Comparison of ENCODE assay signal across 9 cellular contexts in genomic region chrX:119784747-119785446, GRCh38. TPM values are rescaled to one million over a fixed set of nuclear protein-coding genes. Genes with fewer than 3 reads are reported as not detected.
DNase-seq lines count a peak whose midpoint lies in the region; ATAC-seq and TF ChIP-seq lines count a peak whose summit lies in the region.
"Had no signal": no experiment of that assay in that cellular context is flagged by ENCODE, and none has a peak within 500 bp of the region (broad histone marks: within the 10 kb centered on the region; RNA-seq: fewer than 3 reads in every experiment).

No MANE protein-coding gene starts in this region.

- H3K36me3 ChIP-seq in breast epithelium (no peaks in the 10 kb centered on the region), MM.1S (replicated peaks; ENCODE audit: insufficient read depth, low read length) (peaks cover 9% of the 10 kb centered on the region; the same call in 1 of the 2 replicates)

- no peak overlapping the region for H3K9ac ChIP-seq in MM.1S (ENCODE audit: low read length)

- peaks cover 31% of the 10 kb centered on the region for H4K20me1 ChIP-seq in MM.1S (ENCODE audit: insufficient read depth, low read length)

- no peaks in the 10 kb centered on the region for H3K9me3 Mint-ChIP-seq in MCF 10A (ENCODE audit: unreplicated experiment)
- no peaks in the 10 kb centered on the region for H3K9me3 Mint-ChIP-seq in endothelial cell (ENCODE audit: unreplicated experiment)

- H3K4me3 Mint-ChIP-seq in MCF 10A (ENCODE audit: unreplicated experiment) (no peak overlapping the region), endothelial cell (ENCODE audit: unreplicated experiment) (no peak overlapping the region)

- intact Hi-C loops in MCF 10A (cut with micrococcal nuclease) (no loop called here), breast epithelium (cut with DNase I; ENCODE audit: low total_unique reads) (no loop called here)

- H3K27me3 ChIP-seq in breast epithelium (no peaks in the 10 kb centered on the region), MM.1S (replicated peaks; ENCODE audit: insufficient read depth, low read length) (no peaks in the 10 kb centered on the region)

- H3K9me3 ChIP-seq in breast epithelium, result no peaks in the 10 kb centered on the region
- no peaks in the 10 kb centered on the region for H3K9me3 ChIP-seq in MM.1S (replicated peaks; ENCODE audit: insufficient read depth, low read length)

- peaks cover 56% of the 10 kb centered on the region for H3K79me2 ChIP-seq in MM.1S (ENCODE audit: low read length)

- no peaks in the 10 kb centered on the region for H3K9me2 ChIP-seq in MM.1S (replicated peaks; ENCODE audit: insufficient read depth, low read length)

- no peak for ATAC-seq in GM21526 (IDR thresholded peaks at IDR 0.05; ENCODE audit: low FRiP score, unreplicated experiment)

- H3K4me1 Mint-ChIP-seq in MCF 10A (ENCODE audit: insufficient read depth, unreplicated experiment) (no peaks in the 10 kb centered on the region), endothelial cell (ENCODE audit: unreplicated experiment) (peaks cover 10% of the 10 kb centered on the region)

- no peak overlapping the region for H3K4me3 ChIP-seq in breast epithelium
- H3K4me3 ChIP-seq in MM.1S (ENCODE audit: low read length), result no peak overlapping the region

- H2AFZ ChIP-seq in MM.1S (ENCODE audit: low read length), result no peak overlapping the region

- no peaks in the 10 kb centered on the region for H3K4me1 ChIP-seq in breast epithelium
- no peaks in the 10 kb centered on the region for H3K4me1 ChIP-seq in MM.1S (ENCODE audit: low read length)

- H3K27me3 Mint-ChIP-seq in MCF 10A (ENCODE audit: insufficient read depth, unreplicated experiment), result no peaks in the 10 kb centered on the region
- no peaks in the 10 kb centered on the region for H3K27me3 Mint-ChIP-seq in endothelial cell (ENCODE audit: unreplicated experiment)

- H3K27ac ChIP-seq in breast epithelium, result no peak overlapping the region
- no peak overlapping the region for H3K27ac ChIP-seq in MM.1S (ENCODE audit: low read length)

- TF ChIP-seq CTCF in MCF 10A (IDR thresholded peaks at IDR 0.05; ENCODE audit: unreplicated experiment), result peak; percentile 33
- no peak for TF ChIP-seq CTCF in breast epithelium (IDR thresholded peaks at IDR 0.05)
- TF ChIP-seq CTCF in MM.1S (IDR thresholded peaks at IDR 0.05; ENCODE audit: low read length), result peak; percentile 66
- peak; percentile 25 for TF ChIP-seq CTCF in endothelial cell (IDR thresholded peaks at IDR 0.05; ENCODE audit: unreplicated experiment)

- no TSS peak for BruUV-seq in MCF 10A (replicated peaks; lab: Mats Ljungman, UMichigan)

- POLR2A ChIA-PET in MCF 10A (lab: Yijun Ruan, JAX), result no interaction called here

- H3K36me3 Mint-ChIP-seq in MCF 10A (ENCODE audit: insufficient read depth, unreplicated experiment) (peaks cover 77% of the 10 kb centered on the region), endothelial cell (ENCODE audit: low read depth, unreplicated experiment) (no peaks in the 10 kb centered on the region)

- TF ChIP-seq POLR2A in breast epithelium (IDR thresholded peaks at IDR 0.05), result no peak

- H3K4me2 ChIP-seq in MM.1S (ENCODE audit: low read depth, low read length), result no peak overlapping the region

- H3K27ac Mint-ChIP-seq in MCF 10A (ENCODE audit: low read depth, unreplicated experiment), result no peak overlapping the region
- peak overlapping the region; percentile 61 for H3K27ac Mint-ChIP-seq in endothelial cell (ENCODE audit: unreplicated experiment)

- CTCF ChIA-PET in MCF 10A (lab: Yijun Ruan, JAX), result interaction anchor here (0.6 to 1.2 kb wide), 8 partner anchors 47 to 643 kb away, joined by 3 to 6 read pairs (median 4); no protein-coding TSS in a partner anchor

- peaks cover 34% of the 10 kb centered on the region for H3F3A ChIP-seq in MM.1S (ENCODE audit: insufficient read depth, low read length)

- peak; percentile 47 for DNase-seq in MCF 10A (ENCODE audit: unreplicated experiment)
- no peak for DNase-seq in breast epithelium (ENCODE audit: low spot score in 2 of 2)
- DNase-seq in MM.1S, result peak; percentile 35
- peak; percentile 66 for DNase-seq in activated CD4-positive, alpha-beta T cell treated with anti-CD3 and anti-CD28 coated beads for 48 hours
- peak; percentile 39 for DNase-seq in endothelial cell (ENCODE audit: low spot score)
- peak; percentile 41 for DNase-seq in stimulated activated CD4-positive, alpha-beta T cell treated with anti-CD3 and anti-CD28 coated beads, Interleukin-1b, Interleukin-23, amount 100 ng/mL, for 48 hours
- no peak for DNase-seq in NCI-H446 (lab: John Stamatoyannopoulos, UW)

RNA-seq across cellular contexts. Expression of gene RPL39, which starts 6.5 kb away (rescaled TPM):
- total RNA-seq in MCF 10A (2022) (1,826 and 1,944 TPM in 2 replicates), breast epithelium (1,000 to 10,000 TPM; 7,705 to 9,033 (median 8,363) TPM), endothelial cell (ENCODE audit: unreplicated experiment) (1,381 TPM)

RNA-seq across cellular contexts. Expression of gene SOWAHD, which starts 26.5 kb away (rescaled TPM):
- not detected in 2 replicates for total RNA-seq in MCF 10A (2022)
- 1 to 10 TPM in 1 of 3 donors, under 1 TPM in 1, not detected in 1; 0.33 to 1.9 TPM for total RNA-seq in breast epithelium
- not detected for total RNA-seq in endothelial cell (ENCODE audit: unreplicated experiment)
- total RNA-seq: glomerular endothelial cell had no signal

Comparison
In these comparisons a context has a peak if more than half of its experiments do, and no peak if none do; other contexts are left out.
1. DNase-seq: peak in MCF 10A (single experiment), MM.1S (single experiment), activated CD4-positive, alpha-beta T cell treated with anti-CD3 and anti-CD28 coated beads for 48 hours (single experiment), endothelial cell (single experiment) and stimulated activated CD4-positive, alpha-beta T cell treated with anti-CD3 and anti-CD28 coated beads, Interleukin-1b, Interleukin-23, amount 100 ng/mL, for 48 hours (single experiment); none in breast epithelium (0 of 2) and NCI-H446 (0 of 2).
2. CTCF ChIP-seq: peak in MCF 10A (single experiment), MM.1S (single experiment) and endothelial cell (single experiment); none in breast epithelium (0 of 3).